Comparison of ENCODE assay signal across 1 cellular context in genomic region chr11:103978588-103979580, GRCh38.
TF ChIP-seq lines count a peak whose summit lies in the region.

No MANE protein-coding gene starts in this region.

TF ChIP-seq in HepG2, 621 proteins besides CTCF, POLR2A, EP300 and RAD21 (continued from another document):
- TF ChIP-seq SOX5 (CRISPR knock-in tag; IDR thresholded peaks at IDR 0.05; ENCODE audit: borderline replicate concordance) (no peak), TCF7 (IDR thresholded peaks at IDR 0.05; ENCODE audit: low read depth) (no peak), ZNF788 (CRISPR knock-in tag; IDR thresholded peaks at IDR 0.05; ENCODE audit: borderline replicate concordance) (no peak), YEATS4 (CRISPR knock-in tag; IDR thresholded peaks at IDR 0.05; ENCODE audit: borderline replicate concordance) (no peak), IRF9 (CRISPR knock-in tag; IDR thresholded peaks at IDR 0.05; ENCODE audit: borderline replicate concordance) (no peak), ARNT (IDR thresholded peaks at IDR 0.05) (no peak), ZBTB14 (CRISPR knock-in tag; IDR thresholded peaks at IDR 0.05) (no peak), KDM1A (CRISPR knock-in tag; IDR thresholded peaks at IDR 0.05) (no peak), ZNF138 (CRISPR knock-in tag; IDR thresholded peaks at IDR 0.05; ENCODE audit: low read depth) (no peak), ZNF737 (CRISPR knock-in tag; IDR thresholded peaks at IDR 0.05; ENCODE audit: borderline replicate concordance) (no peak), ZNF609 (CRISPR knock-in tag; IDR thresholded peaks at IDR 0.05; ENCODE audit: borderline replicate concordance) (no peak), CREB1 (IDR thresholded peaks at IDR 0.05) (peak; percentile 88), CREB1 (CRISPR knock-in tag; IDR thresholded peaks at IDR 0.05) (no peak)
